Comparison of ENCODE assay signal across 1 cellular context in the genomic region with DNA sequence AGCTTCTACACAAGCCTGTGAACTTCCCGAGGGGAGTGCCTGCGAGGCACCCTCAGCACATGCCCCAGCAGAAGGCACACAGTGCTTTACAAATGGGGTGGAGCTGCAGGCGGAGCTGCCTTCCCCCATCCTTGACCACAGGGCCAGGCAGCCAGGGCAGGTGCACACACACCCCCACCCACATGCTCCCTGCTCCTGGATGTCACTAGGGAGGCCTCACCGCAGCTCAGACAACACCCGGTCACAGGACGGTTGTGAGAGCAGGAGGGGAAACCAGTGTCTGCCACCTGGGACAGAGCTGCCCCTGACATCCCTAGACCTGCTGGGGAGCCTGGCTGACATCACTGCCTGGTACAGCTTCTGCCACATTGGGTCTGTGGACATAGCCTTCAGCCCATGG.
A peak's percentile ranks its signal among the peaks of the same experiment; 100 is the strongest.
TF ChIP-seq lines count a peak whose summit lies in the region.

No MANE protein-coding gene starts in this region.

TF ChIP-seq in HepG2, 621 proteins besides CTCF, POLR2A, EP300 and RAD21:
- TF ChIP-seq, protein P1, sequence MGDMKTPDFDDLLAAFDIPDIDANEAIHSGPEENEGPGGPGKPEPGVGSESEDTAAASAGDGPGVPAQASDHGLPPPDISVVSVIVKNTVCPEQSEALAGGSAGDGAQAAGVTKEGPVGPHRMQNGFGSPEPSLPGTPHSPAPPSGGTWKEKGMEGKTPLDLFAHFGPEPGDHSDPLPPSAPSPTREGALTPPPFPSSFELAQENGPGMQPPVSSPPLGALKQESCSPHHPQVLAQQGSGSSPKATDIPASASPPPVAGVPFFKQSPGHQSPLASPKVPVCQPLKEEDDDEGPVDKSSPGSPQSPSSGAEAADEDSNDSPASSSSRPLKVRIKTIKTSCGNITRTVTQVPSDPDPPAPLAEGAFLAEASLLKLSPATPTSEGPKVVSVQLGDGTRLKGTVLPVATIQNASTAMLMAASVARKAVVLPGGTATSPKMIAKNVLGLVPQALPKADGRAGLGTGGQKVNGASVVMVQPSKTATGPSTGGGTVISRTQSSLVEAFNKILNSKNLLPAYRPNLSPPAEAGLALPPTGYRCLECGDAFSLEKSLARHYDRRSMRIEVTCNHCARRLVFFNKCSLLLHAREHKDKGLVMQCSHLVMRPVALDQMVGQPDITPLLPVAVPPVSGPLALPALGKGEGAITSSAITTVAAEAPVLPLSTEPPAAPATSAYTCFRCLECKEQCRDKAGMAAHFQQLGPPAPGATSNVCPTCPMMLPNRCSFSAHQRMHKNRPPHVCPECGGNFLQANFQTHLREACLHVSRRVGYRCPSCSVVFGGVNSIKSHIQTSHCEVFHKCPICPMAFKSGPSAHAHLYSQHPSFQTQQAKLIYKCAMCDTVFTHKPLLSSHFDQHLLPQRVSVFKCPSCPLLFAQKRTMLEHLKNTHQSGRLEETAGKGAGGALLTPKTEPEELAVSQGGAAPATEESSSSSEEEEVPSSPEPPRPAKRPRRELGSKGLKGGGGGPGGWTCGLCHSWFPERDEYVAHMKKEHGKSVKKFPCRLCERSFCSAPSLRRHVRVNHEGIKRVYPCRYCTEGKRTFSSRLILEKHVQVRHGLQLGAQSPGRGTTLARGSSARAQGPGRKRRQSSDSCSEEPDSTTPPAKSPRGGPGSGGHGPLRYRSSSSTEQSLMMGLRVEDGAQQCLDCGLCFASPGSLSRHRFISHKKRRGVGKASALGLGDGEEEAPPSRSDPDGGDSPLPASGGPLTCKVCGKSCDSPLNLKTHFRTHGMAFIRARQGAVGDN (CRISPR knock-in tag; IDR thresholded peaks at IDR 0.05): peak; percentile 91
- TF ChIP-seq SPEN (CRISPR knock-in tag; IDR thresholded peaks at IDR 0.05; ENCODE audit: low read depth) (0 out of 2 replicates have a peak, but pooled peaks have one; percentile 35), SALL1 (CRISPR knock-in tag; IDR thresholded peaks at IDR 0.05) (0 out of 2 replicates have a peak, but pooled peaks have one; percentile 20), SP5 (CRISPR knock-in tag; IDR thresholded peaks at IDR 0.05; ENCODE audit: borderline replicate concordance, low read depth) (peak; percentile 77; the same call in 1 of the 2 replicates), HDAC2 (CRISPR knock-in tag; IDR thresholded peaks at IDR 0.05) (peak; percentile 20; the same call in 1 of the 2 replicates), HOXA3 (CRISPR knock-in tag; IDR thresholded peaks at IDR 0.05) (peak; percentile 48; the same call in 1 of the 2 replicates), ZFX (CRISPR knock-in tag; IDR thresholded peaks at IDR 0.05; ENCODE audit: low read depth) (peak; percentile 66), MYC (CRISPR knock-in tag; IDR thresholded peaks at IDR 0.05; ENCODE audit: borderline replicate concordance) (peak; percentile 64; the same call in 1 of the 2 replicates), MED1 (CRISPR knock-in tag; IDR thresholded peaks at IDR 0.05) (0 out of 2 replicates have a peak, but pooled peaks have one; percentile 6), ZBTB38 (CRISPR knock-in tag; IDR thresholded peaks at IDR 0.05) (peak; percentile 49)
- TF ChIP-seq, protein P2, sequence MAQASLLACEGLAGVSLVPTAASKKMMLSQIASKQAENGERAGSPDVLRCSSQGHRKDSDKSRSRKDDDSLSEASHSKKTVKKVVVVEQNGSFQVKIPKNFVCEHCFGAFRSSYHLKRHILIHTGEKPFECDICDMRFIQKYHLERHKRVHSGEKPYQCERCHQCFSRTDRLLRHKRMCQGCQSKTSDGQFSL (CRISPR knock-in tag; IDR thresholded peaks at IDR 0.05): peak; percentile 86; the same call in 1 of the 2 replicates
- TF ChIP-seq, protein P3, sequence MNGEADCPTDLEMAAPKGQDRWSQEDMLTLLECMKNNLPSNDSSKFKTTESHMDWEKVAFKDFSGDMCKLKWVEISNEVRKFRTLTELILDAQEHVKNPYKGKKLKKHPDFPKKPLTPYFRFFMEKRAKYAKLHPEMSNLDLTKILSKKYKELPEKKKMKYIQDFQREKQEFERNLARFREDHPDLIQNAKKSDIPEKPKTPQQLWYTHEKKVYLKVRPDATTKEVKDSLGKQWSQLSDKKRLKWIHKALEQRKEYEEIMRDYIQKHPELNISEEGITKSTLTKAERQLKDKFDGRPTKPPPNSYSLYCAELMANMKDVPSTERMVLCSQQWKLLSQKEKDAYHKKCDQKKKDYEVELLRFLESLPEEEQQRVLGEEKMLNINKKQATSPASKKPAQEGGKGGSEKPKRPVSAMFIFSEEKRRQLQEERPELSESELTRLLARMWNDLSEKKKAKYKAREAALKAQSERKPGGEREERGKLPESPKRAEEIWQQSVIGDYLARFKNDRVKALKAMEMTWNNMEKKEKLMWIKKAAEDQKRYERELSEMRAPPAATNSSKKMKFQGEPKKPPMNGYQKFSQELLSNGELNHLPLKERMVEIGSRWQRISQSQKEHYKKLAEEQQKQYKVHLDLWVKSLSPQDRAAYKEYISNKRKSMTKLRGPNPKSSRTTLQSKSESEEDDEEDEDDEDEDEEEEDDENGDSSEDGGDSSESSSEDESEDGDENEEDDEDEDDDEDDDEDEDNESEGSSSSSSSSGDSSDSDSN (CRISPR knock-in tag; IDR thresholded peaks at IDR 0.05): peak; percentile 50
- TF ChIP-seq, protein P4, sequence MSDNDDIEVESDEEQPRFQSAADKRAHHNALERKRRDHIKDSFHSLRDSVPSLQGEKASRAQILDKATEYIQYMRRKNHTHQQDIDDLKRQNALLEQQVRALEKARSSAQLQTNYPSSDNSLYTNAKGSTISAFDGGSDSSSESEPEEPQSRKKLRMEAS (IDR thresholded peaks at IDR 0.05): peak; percentile 84
- TF ChIP-seq, protein P5, sequence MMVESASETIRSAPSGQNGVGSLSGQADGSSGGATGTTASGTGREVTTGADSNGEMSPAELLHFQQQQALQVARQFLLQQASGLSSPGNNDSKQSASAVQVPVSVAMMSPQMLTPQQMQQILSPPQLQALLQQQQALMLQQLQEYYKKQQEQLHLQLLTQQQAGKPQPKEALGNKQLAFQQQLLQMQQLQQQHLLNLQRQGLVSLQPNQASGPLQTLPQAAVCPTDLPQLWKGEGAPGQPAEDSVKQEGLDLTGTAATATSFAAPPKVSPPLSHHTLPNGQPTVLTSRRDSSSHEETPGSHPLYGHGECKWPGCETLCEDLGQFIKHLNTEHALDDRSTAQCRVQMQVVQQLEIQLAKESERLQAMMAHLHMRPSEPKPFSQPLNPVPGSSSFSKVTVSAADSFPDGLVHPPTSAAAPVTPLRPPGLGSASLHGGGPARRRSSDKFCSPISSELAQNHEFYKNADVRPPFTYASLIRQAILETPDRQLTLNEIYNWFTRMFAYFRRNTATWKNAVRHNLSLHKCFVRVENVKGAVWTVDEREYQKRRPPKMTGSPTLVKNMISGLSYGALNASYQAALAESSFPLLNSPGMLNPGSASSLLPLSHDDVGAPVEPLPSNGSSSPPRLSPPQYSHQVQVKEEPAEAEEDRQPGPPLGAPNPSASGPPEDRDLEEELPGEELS (CRISPR knock-in tag; IDR thresholded peaks at IDR 0.05): peak; percentile 49; the same call in 1 of the 2 replicates
- TF ChIP-seq, protein P6, sequence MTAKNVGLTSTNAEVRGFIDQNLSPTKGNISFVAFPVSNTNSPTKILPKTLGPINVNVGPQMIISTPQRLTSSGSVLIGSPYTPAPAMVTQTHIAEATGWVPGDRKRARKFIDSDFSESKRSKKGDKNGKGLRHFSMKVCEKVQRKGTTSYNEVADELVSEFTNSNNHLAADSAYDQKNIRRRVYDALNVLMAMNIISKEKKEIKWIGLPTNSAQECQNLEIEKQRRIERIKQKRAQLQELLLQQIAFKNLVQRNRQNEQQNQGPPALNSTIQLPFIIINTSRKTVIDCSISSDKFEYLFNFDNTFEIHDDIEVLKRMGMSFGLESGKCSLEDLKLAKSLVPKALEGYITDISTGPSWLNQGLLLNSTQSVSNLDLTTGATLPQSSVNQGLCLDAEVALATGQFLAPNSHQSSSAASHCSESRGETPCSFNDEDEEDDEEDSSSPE (CRISPR knock-in tag; IDR thresholded peaks at IDR 0.05): peak; percentile 58
- TF ChIP-seq, protein P7, sequence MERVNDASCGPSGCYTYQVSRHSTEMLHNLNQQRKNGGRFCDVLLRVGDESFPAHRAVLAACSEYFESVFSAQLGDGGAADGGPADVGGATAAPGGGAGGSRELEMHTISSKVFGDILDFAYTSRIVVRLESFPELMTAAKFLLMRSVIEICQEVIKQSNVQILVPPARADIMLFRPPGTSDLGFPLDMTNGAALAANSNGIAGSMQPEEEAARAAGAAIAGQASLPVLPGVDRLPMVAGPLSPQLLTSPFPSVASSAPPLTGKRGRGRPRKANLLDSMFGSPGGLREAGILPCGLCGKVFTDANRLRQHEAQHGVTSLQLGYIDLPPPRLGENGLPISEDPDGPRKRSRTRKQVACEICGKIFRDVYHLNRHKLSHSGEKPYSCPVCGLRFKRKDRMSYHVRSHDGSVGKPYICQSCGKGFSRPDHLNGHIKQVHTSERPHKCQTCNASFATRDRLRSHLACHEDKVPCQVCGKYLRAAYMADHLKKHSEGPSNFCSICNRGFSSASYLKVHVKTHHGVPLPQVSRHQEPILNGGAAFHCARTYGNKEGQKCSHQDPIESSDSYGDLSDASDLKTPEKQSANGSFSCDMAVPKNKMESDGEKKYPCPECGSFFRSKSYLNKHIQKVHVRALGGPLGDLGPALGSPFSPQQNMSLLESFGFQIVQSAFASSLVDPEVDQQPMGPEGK (CRISPR knock-in tag; IDR thresholded peaks at IDR 0.05): peak; percentile 20; the same call in 1 of the 2 replicates
- TF ChIP-seq, protein P8, sequence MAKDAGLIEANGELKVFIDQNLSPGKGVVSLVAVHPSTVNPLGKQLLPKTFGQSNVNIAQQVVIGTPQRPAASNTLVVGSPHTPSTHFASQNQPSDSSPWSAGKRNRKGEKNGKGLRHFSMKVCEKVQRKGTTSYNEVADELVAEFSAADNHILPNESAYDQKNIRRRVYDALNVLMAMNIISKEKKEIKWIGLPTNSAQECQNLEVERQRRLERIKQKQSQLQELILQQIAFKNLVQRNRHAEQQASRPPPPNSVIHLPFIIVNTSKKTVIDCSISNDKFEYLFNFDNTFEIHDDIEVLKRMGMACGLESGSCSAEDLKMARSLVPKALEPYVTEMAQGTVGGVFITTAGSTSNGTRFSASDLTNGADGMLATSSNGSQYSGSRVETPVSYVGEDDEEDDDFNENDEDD (CRISPR knock-in tag; IDR thresholded peaks at IDR 0.05; ENCODE audit: borderline replicate concordance): peak; percentile 80; the same call in 1 of the 2 replicates
TF ChIP-seq in HepG2: peak in this region for 17; not testable (repeated sequence) for 604.
